1 cellular context compared by ENCODE assay signal in genomic region chr13:100673831-100674362, GRCh38.
TF ChIP-seq lines count a peak whose summit lies in the region.

No MANE protein-coding gene starts in this region.

TF ChIP-seq in GM12878, 131 proteins besides CTCF, POLR2A, EP300 and RAD21 (continued from another document):
- 0 out of 2 replicates have a peak, but pooled peaks have one; percentile 17 for TF ChIP-seq TAF1 (IDR thresholded peaks at IDR 0.05; ENCODE audit: borderline replicate concordance, low read depth, low read length)
- no peak for TF ChIP-seq ZBTB4 (CRISPR knock-in tag; IDR thresholded peaks at IDR 0.05)
- TF ChIP-seq IRF4 (IDR thresholded peaks at IDR 0.05; ENCODE audit: low read depth, low read length), result 0 out of 2 replicates have a peak, but pooled peaks have one; percentile 16
- TF ChIP-seq ZSCAN29 (IDR thresholded peaks at IDR 0.05), result no peak
- no peak for TF ChIP-seq CBX5 (IDR thresholded peaks at IDR 0.05; ENCODE audit: low read depth)
- no peak for TF ChIP-seq REST (IDR thresholded peaks at IDR 0.05; ENCODE audit: low read depth, low read length)
- no peak for TF ChIP-seq ATF7 (IDR thresholded peaks at IDR 0.05; ENCODE audit: low read depth)
- no peak for TF ChIP-seq HCFC1 (IDR thresholded peaks at IDR 0.05; ENCODE audit: low read length)
- 0 out of 4 replicates have a peak, but pooled peaks of 1 of the 2 experiments have one; percentile 15 for TF ChIP-seq IKZF2 (IDR thresholded peaks at IDR 0.05)
- no peak for TF ChIP-seq RCOR1 (conservative IDR thresholded peaks at IDR 0.05; ENCODE audit: low read depth, low read length)
- no peak for TF ChIP-seq TCF3 (IDR thresholded peaks at IDR 0.05; ENCODE audit: borderline replicate concordance, insufficient read depth, low read depth, low read length)
- TF ChIP-seq RAD51 (IDR thresholded peaks at IDR 0.05), result no peak
- TF ChIP-seq ZNF24 (IDR thresholded peaks at IDR 0.05), result no peak
- TF ChIP-seq ATF2 (IDR thresholded peaks at IDR 0.05; ENCODE audit: low read length), result no peak
- no peak for TF ChIP-seq YY1 (IDR thresholded peaks at IDR 0.05; ENCODE audit: low read depth, low read length)
- TF ChIP-seq ZNF274 (IDR thresholded peaks at IDR 0.05; ENCODE audit: insufficient read depth, insufficient read length), result no peak
- no peak for TF ChIP-seq CHD1 (IDR thresholded peaks at IDR 0.05; ENCODE audit: low read depth, low read length)
- TF ChIP-seq RUNX3 (IDR thresholded peaks at IDR 0.05; ENCODE audit: low read length), result peak; percentile 74
- no peak for TF ChIP-seq JUND (IDR thresholded peaks at IDR 0.05; ENCODE audit: low read depth, low read length)
- no peak for TF ChIP-seq RELB (IDR thresholded peaks at IDR 0.05; ENCODE audit: low read depth)
- peak; percentile 34; the same call in 1 of the 2 replicates for TF ChIP-seq JUNB (IDR thresholded peaks at IDR 0.05)
- no peak for TF ChIP-seq SMC3 (IDR thresholded peaks at IDR 0.05; ENCODE audit: borderline replicate concordance, low read length)
- no peak for TF ChIP-seq CUX1 (IDR thresholded peaks at IDR 0.05; ENCODE audit: insufficient replicate concordance, low read depth, low read length)
